Comparison of ENCODE assay signal across 17 cellular contexts in genomic region chr5:149437369-149438040, GRCh38. TPM values are rescaled to one million over a fixed set of nuclear protein-coding genes. Genes with fewer than 3 reads are reported as not detected.
"Had no signal": no experiment of that assay in that cellular context is flagged by ENCODE, and none has a peak within 500 bp of the region (broad histone marks: within the 10 kb centered on the region; RNA-seq: fewer than 3 reads in every experiment).

No MANE protein-coding gene starts in this region.

- ATAC-seq: esophagus mucosa; natural killer cell treated with Interleukin-12 subunit alpha and Interleukin-12 subunit beta and Interleukin-15 and Interleukin-18, amount 100 ng/mL, for 72 hours had no signal

- DNase-seq: activated CD4-positive, alpha-beta T cell treated with anti-CD3 and anti-CD28 coated beads for 1 hour; activated CD4-positive, alpha-beta T cell treated with anti-CD3 and anti-CD28 coated beads, Interleukin-2, amount 50 U/mL, for 48 hours; activated naive CD4-positive, alpha-beta T cell treated with anti-CD3 and anti-CD28 coated beads, Interleukin-2, amount 10 ng/mL, durations not matched to agents 7 days and 5 days; activated T-cell treated with anti-CD3 and anti-CD28 coated beads, Interleukin-2, amount 50 U/mL, for 24 hours; hypothalamus; mesendoderm; nucleus accumbens; small intestine; stimulated activated CD4-positive, alpha-beta T cell treated with anti-CD3 and anti-CD28 coated beads, Interleukin-4, amount 100 ng/mL, for 24 hours; stimulated activated naive CD4-positive, alpha-beta T cell treated with Interleukin-2 at 50 U/mL for 16 hours had no signal

- H3K27me3 ChIP-seq: ascending aorta had no signal

- H3K9me3 ChIP-seq: ascending aorta had no signal

- H3K4me3 ChIP-seq: ascending aorta had no signal

- H3K27me3 Mint-ChIP-seq: activated T-cell treated with anti-CD3 and anti-CD28 coated beads, Interleukin-2, amount 50 U/mL, for 24 hours; type B pancreatic cell had no signal

- H3K4me3 Mint-ChIP-seq: activated naive CD4-positive, alpha-beta T cell treated with anti-CD3 and anti-CD28 coated beads, Interleukin-2, amount 10 ng/mL, durations not matched to agents 7 days and 5 days; activated T-cell treated with anti-CD3 and anti-CD28 coated beads, Interleukin-2, amount 50 U/mL, for 24 hours; natural killer cell treated with Interleukin-12 subunit alpha and Interleukin-12 subunit beta and Interleukin-15 and Interleukin-18, amount 100 ng/mL, for 72 hours; type B pancreatic cell had no signal

- H3K36me3 ChIP-seq: ascending aorta had no signal

- H3K36me3 Mint-ChIP-seq: activated naive CD4-positive, alpha-beta T cell treated with anti-CD3 and anti-CD28 coated beads, Interleukin-2, amount 10 ng/mL, durations not matched to agents 7 days and 5 days; natural killer cell treated with Interleukin-12 subunit alpha and Interleukin-12 subunit beta and Interleukin-15 and Interleukin-18, amount 100 ng/mL, for 72 hours; type B pancreatic cell had no signal

- H3K27ac Mint-ChIP-seq: activated naive CD4-positive, alpha-beta T cell treated with anti-CD3 and anti-CD28 coated beads, Interleukin-2, amount 10 ng/mL, durations not matched to agents 7 days and 5 days; activated T-cell treated with anti-CD3 and anti-CD28 coated beads, Interleukin-2, amount 50 U/mL, for 24 hours; natural killer cell treated with Interleukin-12 subunit alpha and Interleukin-12 subunit beta and Interleukin-15 and Interleukin-18, amount 100 ng/mL, for 72 hours had no signal

RNA-seq across cellular contexts. Expression of gene IL17B, which starts 58.4 kb away (rescaled TPM):
- total RNA-seq: kidney epithelial cell; liver; natural killer cell treated with Interleukin-12 subunit alpha and Interleukin-12 subunit beta and Interleukin-15 and Interleukin-18, amount 100 ng/mL, for 72 hours; T-helper 2 cell treated with Interferon-gamma antibody and Interleukin-4, amounts not matched to agents 100 ng/mL and 5 ng/mL, for 36 hours had no signal
